18 cellular contexts compared by ENCODE assay signal in the genomic region with DNA sequence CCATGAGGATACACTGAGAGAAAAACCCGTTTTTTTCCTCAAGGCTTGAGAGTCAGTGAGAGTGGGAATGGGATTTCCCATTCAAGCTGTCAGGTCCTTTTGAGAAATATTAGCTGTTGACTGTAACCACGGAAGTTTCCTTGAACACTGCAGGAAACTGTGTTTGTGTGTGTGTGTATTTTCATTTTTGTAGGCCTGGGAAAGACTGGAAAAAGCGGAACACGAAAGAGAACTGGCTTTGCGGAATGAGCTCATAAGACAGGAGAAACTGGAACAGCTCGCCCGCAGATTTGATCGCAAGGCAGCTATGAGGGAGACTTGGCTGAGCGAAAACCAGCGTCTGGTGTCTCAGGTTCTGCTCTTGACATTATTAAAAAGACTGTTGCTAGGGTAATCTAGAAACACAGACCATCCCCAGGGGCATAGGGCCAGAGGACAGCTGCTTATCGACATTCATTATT.
DNase-seq lines count a peak whose midpoint lies in the region; ATAC-seq and TF ChIP-seq lines count a peak whose summit lies in the region.
"Had no signal": no experiment of that assay in that cellular context is flagged by ENCODE, and none has a peak within 500 bp of the region (broad histone marks: within the 10 kb centered on the region; RNA-seq: fewer than 3 reads in every experiment).

No MANE protein-coding gene starts in this region.

- H3K4me3 Mint-ChIP-seq in activated naive CD4-positive, alpha-beta T cell treated with anti-CD3 and anti-CD28 coated beads, Interleukin-2, amount 50 U/mL, for 24 hours: no peak overlapping the region
- peak overlapping the region; percentile 2 to 51 (median 8) for H3K4me3 Mint-ChIP-seq in nephron
- no peak overlapping the region for H3K4me3 Mint-ChIP-seq in activated CD8-positive, alpha-beta memory T cell treated with anti-CD3 and anti-CD28 coated beads, Interleukin-2, amount 10 ng/mL, durations not matched to agents 7 days and 5 days
- H3K4me3 Mint-ChIP-seq: activated CD8-positive, alpha-beta T cell treated with anti-CD3 and anti-CD28 coated beads, Interleukin-2, amount 10 ng/mL, durations not matched to agents 7 days and 5 days; activated naive CD8-positive, alpha-beta T cell treated with anti-CD3 and anti-CD28 coated beads, Interleukin-2, amount 10 ng/mL, durations not matched to agents 7 days and 5 days; naive B cell; type B pancreatic cell had no signal

- no peaks in the 10 kb centered on the region for H3K36me3 ChIP-seq in uterus

- peak overlapping the region; percentile 51 for H3K27ac Mint-ChIP-seq in activated naive CD4-positive, alpha-beta T cell treated with anti-CD3 and anti-CD28 coated beads, Interleukin-2, amount 50 U/mL, for 24 hours
- peak overlapping the region; percentile 94 to 96 (median 94) for H3K27ac Mint-ChIP-seq in nephron
- H3K27ac Mint-ChIP-seq in activated CD8-positive, alpha-beta memory T cell treated with anti-CD3 and anti-CD28 coated beads, Interleukin-2, amount 10 ng/mL, durations not matched to agents 7 days and 5 days: no peak overlapping the region
- H3K27ac Mint-ChIP-seq: activated CD8-positive, alpha-beta T cell treated with anti-CD3 and anti-CD28 coated beads, Interleukin-2, amount 10 ng/mL, durations not matched to agents 7 days and 5 days; activated naive CD8-positive, alpha-beta T cell treated with anti-CD3 and anti-CD28 coated beads, Interleukin-2, amount 10 ng/mL, durations not matched to agents 7 days and 5 days; type B pancreatic cell had no signal

- intact Hi-C loops in uterus (cut with DNase I; ENCODE audit: low total_unique reads): no loop called here

- DNase-seq in activated naive CD4-positive, alpha-beta T cell treated with anti-CD3 and anti-CD28 coated beads, Interleukin-2, amount 50 U/mL, for 16 hours: no peak
- DNase-seq in fibroblast of the aortic adventitia (ENCODE audit: low read depth) (peak; percentile 56), uterus (no peak), NCI-H1092 (lab: John Stamatoyannopoulos, UW) (no peak)
- no peak for DNase-seq in activated CD8-positive, alpha-beta memory T cell treated with anti-CD3 and anti-CD28 coated beads, Interleukin-2, amount 10 ng/mL, durations not matched to agents 7 days and 5 days
- DNase-seq: activated CD8-positive, alpha-beta T cell treated with anti-CD3 and anti-CD28 coated beads, Interleukin-2, amount 10 ng/mL, durations not matched to agents 7 days and 5 days; activated naive CD8-positive, alpha-beta T cell treated with anti-CD3 and anti-CD28 coated beads, Interleukin-2, amount 10 ng/mL, durations not matched to agents 7 days and 5 days; DMS153; foreskin keratinocyte; naive B cell; NCI-H1417 treated with DMSO at 0.1 percent for 48 hours; NCI-H524 treated with DMSO at 0.1 percent for 48 hours; RPMI8226; small intestine had no signal

- no peaks in the 10 kb centered on the region for H3K4me1 ChIP-seq in uterus
- H3K4me1 ChIP-seq: foreskin keratinocyte had no signal

- H3K9me3 Mint-ChIP-seq in activated naive CD4-positive, alpha-beta T cell treated with anti-CD3 and anti-CD28 coated beads, Interleukin-2, amount 50 U/mL, for 24 hours: no peaks in the 10 kb centered on the region
- H3K9me3 Mint-ChIP-seq in nephron: no peaks in the 10 kb centered on the region
- no peaks in the 10 kb centered on the region for H3K9me3 Mint-ChIP-seq in activated CD8-positive, alpha-beta memory T cell treated with anti-CD3 and anti-CD28 coated beads, Interleukin-2, amount 10 ng/mL, durations not matched to agents 7 days and 5 days (ENCODE audit: low read depth)
- H3K9me3 Mint-ChIP-seq: activated naive CD8-positive, alpha-beta T cell treated with anti-CD3 and anti-CD28 coated beads, Interleukin-2, amount 10 ng/mL, durations not matched to agents 7 days and 5 days; naive B cell; type B pancreatic cell had no signal

- H3K36me3 Mint-ChIP-seq in activated naive CD4-positive, alpha-beta T cell treated with anti-CD3 and anti-CD28 coated beads, Interleukin-2, amount 50 U/mL, for 24 hours: peaks cover 33% of the 10 kb centered on the region
- H3K36me3 Mint-ChIP-seq in nephron (ENCODE audit: low read depth): peaks cover 89% of the 10 kb centered on the region
- peaks cover 77% of the 10 kb centered on the region for H3K36me3 Mint-ChIP-seq in activated CD8-positive, alpha-beta memory T cell treated with anti-CD3 and anti-CD28 coated beads, Interleukin-2, amount 10 ng/mL, durations not matched to agents 7 days and 5 days

- H3K4me3 ChIP-seq in fibroblast of the aortic adventitia (ENCODE audit: low read depth, low read length) (no peak overlapping the region), uterus (no peak overlapping the region)

- peaks cover 22% of the 10 kb centered on the region for H3K4me1 Mint-ChIP-seq in activated naive CD4-positive, alpha-beta T cell treated with anti-CD3 and anti-CD28 coated beads, Interleukin-2, amount 50 U/mL, for 24 hours
- peaks cover 19% of the 10 kb centered on the region for H3K4me1 Mint-ChIP-seq in nephron
- no peaks in the 10 kb centered on the region for H3K4me1 Mint-ChIP-seq in activated CD8-positive, alpha-beta memory T cell treated with anti-CD3 and anti-CD28 coated beads, Interleukin-2, amount 10 ng/mL, durations not matched to agents 7 days and 5 days

- peak overlapping the region; percentile 40 to 63 for H3K27ac ChIP-seq in uterus
- H3K27ac ChIP-seq: foreskin keratinocyte had no signal

- H3K27me3 ChIP-seq in uterus: no peaks in the 10 kb centered on the region
- H3K27me3 ChIP-seq: foreskin keratinocyte had no signal

- no peak for TF ChIP-seq POLR2A in uterus (IDR thresholded peaks at IDR 0.05)

- TF ChIP-seq CTCF in fibroblast of the aortic adventitia (IDR thresholded peaks at IDR 0.05; ENCODE audit: insufficient read depth, low read length) (no peak), nephron (IDR thresholded peaks at IDR 0.05; ENCODE audit: unreplicated experiment in 3 of 3) (no peak), uterus (IDR thresholded peaks at IDR 0.05) (no peak)

- H3K9me3 ChIP-seq in uterus: no peaks in the 10 kb centered on the region

- no peak for ATAC-seq in GM18511 (IDR thresholded peaks at IDR 0.05; ENCODE audit: unreplicated experiment)
- no peak for ATAC-seq in activated CD8-positive, alpha-beta memory T cell treated with anti-CD3 and anti-CD28 coated beads, Interleukin-2, amount 10 ng/mL, durations not matched to agents 7 days and 5 days
- ATAC-seq: activated CD8-positive, alpha-beta T cell treated with anti-CD3 and anti-CD28 coated beads, Interleukin-2, amount 10 ng/mL, durations not matched to agents 7 days and 5 days; foreskin keratinocyte had no signal

- CTCF ChIA-PET in activated CD8-positive, alpha-beta memory T cell treated with anti-CD3 and anti-CD28 coated beads, Interleukin-2, amount 10 ng/mL, durations not matched to agents 7 days and 5 days (lab: Charles Lee): interaction anchor here (1.2 to 1.7 kb wide), 2 partner anchors 23 to 102 kb away, joined by 4 to 5 read pairs; no protein-coding TSS in a partner anchor

- no peaks in the 10 kb centered on the region for H3K27me3 Mint-ChIP-seq in activated naive CD4-positive, alpha-beta T cell treated with anti-CD3 and anti-CD28 coated beads, Interleukin-2, amount 50 U/mL, for 24 hours
- no peaks in the 10 kb centered on the region for H3K27me3 Mint-ChIP-seq in nephron (ENCODE audit: low read depth)
- H3K27me3 Mint-ChIP-seq in activated CD8-positive, alpha-beta memory T cell treated with anti-CD3 and anti-CD28 coated beads, Interleukin-2, amount 10 ng/mL, durations not matched to agents 7 days and 5 days: no peaks in the 10 kb centered on the region
- H3K27me3 Mint-ChIP-seq: activated naive CD8-positive, alpha-beta T cell treated with anti-CD3 and anti-CD28 coated beads, Interleukin-2, amount 10 ng/mL, durations not matched to agents 7 days and 5 days; naive B cell; type B pancreatic cell had no signal

Comparison
In these comparisons a context has a peak if more than half of its experiments do, and no peak if none do; other contexts are left out.
1. H3K4me3 Mint-ChIP-seq: peak in nephron (3 of 3); none in activated naive CD4-positive, alpha-beta T cell treated with anti-CD3 and anti-CD28 coated beads, Interleukin-2, amount 50 U/mL, for 24 hours (single experiment) and activated CD8-positive, alpha-beta memory T cell treated with anti-CD3 and anti-CD28 coated beads, Interleukin-2, amount 10 ng/mL, durations not matched to agents 7 days and 5 days (single experiment).